20 cellular contexts compared by ENCODE assay signal in genomic region chr2:241925277-241925676, GRCh38. TPM values are rescaled to one million over a fixed set of nuclear protein-coding genes. Genes with fewer than 3 reads are reported as not detected.
"Had no signal": no experiment of that assay in that cellular context is flagged by ENCODE, and none has a peak within 500 bp of the region (broad histone marks: within the 10 kb centered on the region; RNA-seq: fewer than 3 reads in every experiment).

No MANE protein-coding gene starts in this region.

- H3K27me3 ChIP-seq: adrenal gland, ascending aorta, brain microvascular endothelial cell, esophagus squamous epithelium, gastrocnemius medialis, neural progenitor cell, transverse colon, uterus had no signal

- H3K27me3 Mint-ChIP-seq: activated naive CD4-positive, alpha-beta T cell treated with anti-CD3 and anti-CD28 coated beads, Interleukin-2, amount 50 U/mL, for 24 hours; memory B cell had no signal

- H3K4me3 Mint-ChIP-seq: memory B cell; neural progenitor cell; T-helper 1 cell treated with Interleukin-12 subunit alpha and Interleukin-12 subunit beta and Interleukin-4 antibody, amounts not matched to agents 30 μg/mL and 1 μg/mL, for 36 hours; WTC11 had no signal

- H3K4me2 ChIP-seq: neural progenitor cell had no signal

- H3K27ac Mint-ChIP-seq: activated naive CD4-positive, alpha-beta T cell treated with anti-CD3 and anti-CD28 coated beads, Interleukin-2, amount 50 U/mL, for 24 hours; T-helper 1 cell treated with Interleukin-12 subunit alpha and Interleukin-12 subunit beta and Interleukin-4 antibody, amounts not matched to agents 30 μg/mL and 1 μg/mL, for 36 hours; WTC11 had no signal

- DNase-seq: activated CD4-positive, alpha-beta T cell treated with anti-CD3 and anti-CD28 coated beads, Interleukin-2, amount 50 U/mL, for 48 hours; activated gamma-delta T cell; brain microvascular endothelial cell; dermis blood vessel endothelial cell; effector memory CD4-positive, alpha-beta T cell; esophagus squamous epithelium; gastrocnemius medialis; left ventricle myocardium superior; stimulated activated CD4-positive, alpha-beta T cell treated with anti-CD3 and anti-CD28 coated beads, Interleukin-12 subunit alpha, Interleukin-12 subunit beta, amount 100 ng/mL, for 4 hours; T1000; transverse colon had no signal

- H2AFZ ChIP-seq: neural progenitor cell had no signal

- H3K4me1 ChIP-seq: adrenal gland, ascending aorta, esophagus squamous epithelium, gastrocnemius medialis, neural progenitor cell, prostate gland, transverse colon had no signal

- H3K4me3 ChIP-seq: adrenal gland, ascending aorta, esophagus squamous epithelium, gastrocnemius medialis, neural progenitor cell, prostate gland, transverse colon, uterus had no signal

- H3K36me3 ChIP-seq: adrenal gland, ascending aorta, brain microvascular endothelial cell, esophagus squamous epithelium, gastrocnemius medialis, neural progenitor cell, prostate gland, transverse colon, uterus had no signal

- H3K36me3 Mint-ChIP-seq: activated naive CD4-positive, alpha-beta T cell treated with anti-CD3 and anti-CD28 coated beads, Interleukin-2, amount 50 U/mL, for 24 hours; neural progenitor cell; WTC11 had no signal

- ATAC-seq: gastrocnemius medialis, left ventricle myocardium superior, WTC11 had no signal

- H3K9me3 ChIP-seq: adrenal gland, ascending aorta, esophagus squamous epithelium, gastrocnemius medialis, prostate gland, transverse colon, uterus had no signal

- H3K9me3 Mint-ChIP-seq: activated naive CD4-positive, alpha-beta T cell treated with anti-CD3 and anti-CD28 coated beads, Interleukin-2, amount 50 U/mL, for 24 hours; memory B cell; neural progenitor cell; T-helper 1 cell treated with Interleukin-12 subunit alpha and Interleukin-12 subunit beta and Interleukin-4 antibody, amounts not matched to agents 30 μg/mL and 1 μg/mL, for 36 hours; WTC11 had no signal

- H3K27ac ChIP-seq: adrenal gland, ascending aorta, brain microvascular endothelial cell, esophagus squamous epithelium, gastrocnemius medialis, neural progenitor cell, prostate gland, transverse colon had no signal

- H3K9ac ChIP-seq: neural progenitor cell had no signal

RNA-seq across cellular contexts. Expression of gene RTP5, which starts 55.7 kb away (rescaled TPM):
- total RNA-seq: ascending aorta, dermis blood vessel endothelial cell, gastrocnemius medialis, left ventricle myocardium superior, WTC11 had no signal
